In genomic region chr2:19786408-19787058, GRCh38 we compare ENCODE assay signal across 8 cellular contexts.
DNase-seq lines count a peak whose midpoint lies in the region; ATAC-seq lines count a peak whose summit lies in the region.

No MANE protein-coding gene starts in this region.

- ATAC-seq in GM21786 (IDR thresholded peaks at IDR 0.05; ENCODE audit: unreplicated experiment) (peak; percentile 62), esophagus mucosa (peak; percentile 54)

- DNase-seq in AG08396 (ENCODE audit: low spot score): peak; percentile 66
- peak; percentile 73 for DNase-seq in M059J (ENCODE audit: low read depth)
- DNase-seq in COR-L47 (lab: John Stamatoyannopoulos, UW): no peak
- no peak for DNase-seq in cerebellum (ENCODE audit: low spot score)
- no peak for DNase-seq in cerebellar cortex (ENCODE audit: low spot score)
- DNase-seq in NCI-H2081 treated with DMSO at 0.1 percent for 48 hours (lab: John Stamatoyannopoulos, UW): no peak

Comparison
In these comparisons a context has a peak if more than half of its experiments do, and no peak if none do; other contexts are left out.
1. DNase-seq: peak in AG08396 (single experiment) and M059J (single experiment); none in COR-L47 (single experiment), cerebellum (single experiment), cerebellar cortex (single experiment) and NCI-H2081 treated with DMSO at 0.1 percent for 48 hours (single experiment).